22 cellular contexts compared by ENCODE assay signal in the genomic region with DNA sequence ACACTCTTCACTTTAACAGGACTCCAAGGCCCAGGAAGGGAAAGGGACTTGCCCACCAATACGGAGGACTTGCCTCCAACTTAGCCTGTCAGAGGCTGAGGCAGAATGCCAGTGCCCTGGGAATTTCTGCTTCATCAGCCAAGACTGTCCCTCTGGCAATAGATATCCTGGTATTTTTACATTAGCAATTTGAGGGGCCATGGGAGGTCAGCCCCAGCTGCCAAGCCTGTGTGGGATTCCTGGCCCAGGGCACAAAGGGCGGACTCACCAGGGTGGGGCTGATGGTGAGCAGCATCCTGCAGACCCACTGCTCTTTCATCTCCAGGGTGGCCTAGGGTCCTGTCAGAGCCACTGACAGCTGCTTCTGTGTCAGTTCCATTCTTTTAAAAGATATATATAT.
DNase-seq lines count a peak whose midpoint lies in the region; ATAC-seq and TF ChIP-seq lines count a peak whose summit lies in the region.
"Had no signal": no experiment of that assay in that cellular context is flagged by ENCODE, and none has a peak within 500 bp of the region (broad histone marks: within the 10 kb centered on the region; RNA-seq: fewer than 3 reads in every experiment).

No MANE protein-coding gene starts in this region.

- H3K27ac ChIP-seq in right atrium auricular region (no peak overlapping the region), RWPE1 (no peak overlapping the region)
- H3K27ac ChIP-seq: GM23248 had no signal

- TF ChIP-seq CTCF in right atrium auricular region (IDR thresholded peaks at IDR 0.05) (no peak), RWPE1 (conservative IDR thresholded peaks at IDR 0.05; ENCODE audit: low read depth) (no peak)

- no peaks in the 10 kb centered on the region for H3K27me3 ChIP-seq in right atrium auricular region
- no peaks in the 10 kb centered on the region for H3K27me3 ChIP-seq in iPS-15b (ENCODE audit: control insufficient read depth, insufficient read depth, low read length)
- H3K27me3 ChIP-seq: BE2C had no signal

- intact Hi-C loops in Right ventricle myocardium inferior (cut with DNase I) = no loop called here

- DNase-seq in Right ventricle myocardium inferior (ENCODE audit: missing footprints) (peak; percentile 75), right atrium auricular region (ENCODE audit: low spot score) (no peak), RPMI7951 (ENCODE audit: low read depth) (peak; percentile 30), iPS-NIHi7 (ENCODE audit: extremely low spot score) (no peak), RWPE1 (ENCODE audit: low spot score) (no peak), A172 (ENCODE audit: low spot score) (no peak)
- DNase-seq: 8988T; BE2C; CD4-positive, CD25-positive, alpha-beta regulatory T cell; COR-L47; DMS153; GM23248; Karpas-422; NCI-H1417 treated with DMSO at 0.1 percent for 48 hours; NCI-H187 treated with DMSO at 0.1 percent for 48 hours; NCI-H2227 treated with DMSO at 0.1 percent for 48 hours; NCI-H510A treated with DMSO at 0.1 percent for 48 hours; RPMI8226 had no signal

- H3K36me3 ChIP-seq in right atrium auricular region (no peaks in the 10 kb centered on the region), iPS-15b (ENCODE audit: control insufficient read depth, insufficient read depth, low read length) (no peaks in the 10 kb centered on the region)

- H3K9me3 ChIP-seq in right atrium auricular region (peaks cover 0 to 16% of the 10 kb centered on the region in 2 donors), iPS-15b (ENCODE audit: control insufficient read depth, insufficient read depth, low read length) (no peaks in the 10 kb centered on the region)
- H3K9me3 ChIP-seq: BE2C had no signal

- H3K4me3 ChIP-seq in right atrium auricular region (no peak overlapping the region), iPS-15b (ENCODE audit: low read depth, low read length) (no peak overlapping the region)
- H3K4me3 ChIP-seq: GM12878, GM23248 had no signal

- ATAC-seq in Right ventricle myocardium inferior (peak; percentile 51), HG02885 (IDR thresholded peaks at IDR 0.05; ENCODE audit: poor library complexity, unreplicated experiment) (no peak)
- ATAC-seq: GM12878, HCT116 had no signal

- POLR2A ChIA-PET in RWPE1 (lab: Yijun Ruan, JAX; ENCODE audit: low non-redundant PET) = no interaction called here

- peak overlapping the region; percentile 28 for H3K9ac ChIP-seq in iPS-15b (ENCODE audit: low read depth, low read length)
- H3K9ac ChIP-seq: GM23248 had no signal

- CTCF ChIA-PET in RWPE1 (lab: Yijun Ruan, JAX) = no interaction called here

- peaks cover 0 to 13% of the 10 kb centered on the region in 2 donors for H3K4me1 ChIP-seq in right atrium auricular region
- no peaks in the 10 kb centered on the region for H3K4me1 ChIP-seq in iPS-15b (ENCODE audit: control insufficient read depth, insufficient read depth, low read length)

Comparison
In these comparisons a context has a peak if more than half of its experiments do, and no peak if none do; other contexts are left out.
1. DNase-seq: peak in Right ventricle myocardium inferior (single experiment) and RPMI7951 (single experiment); none in right atrium auricular region (single experiment), iPS-NIHi7 (single experiment), RWPE1 (single experiment) and A172 (single experiment).